Comparison of ENCODE assay signal across 9 cellular contexts in genomic region chr3:64687381-64687780, GRCh38. TPM values are rescaled to one million over a fixed set of nuclear protein-coding genes. Genes with fewer than 3 reads are reported as not detected.
DNase-seq lines count a peak whose midpoint lies in the region; ATAC-seq, FAIRE-seq and TF ChIP-seq lines count a peak whose summit lies in the region.
"Had no signal": no experiment of that assay in that cellular context is flagged by ENCODE, and none has a peak within 500 bp of the region (broad histone marks: within the 10 kb centered on the region; RNA-seq: fewer than 3 reads in every experiment).

No MANE protein-coding gene starts in this region.

- H3K27ac Mint-ChIP-seq in astrocyte (ENCODE audit: unreplicated experiment) = no peak overlapping the region
- no peak overlapping the region for H3K27ac Mint-ChIP-seq in natural killer cell treated with Interleukin-12 subunit alpha and Interleukin-12 subunit beta and Interleukin-15 and Interleukin-18, amount 100 ng/mL, for 72 hours
- H3K27ac Mint-ChIP-seq: CD8-positive, alpha-beta memory T cell had no signal

- H3K9me3 ChIP-seq in BE2C (no peaks in the 10 kb centered on the region), astrocyte (ENCODE audit: insufficient read depth, low read depth, low read length) (no peaks in the 10 kb centered on the region), hepatocyte (ENCODE audit: low read depth) (no peaks in the 10 kb centered on the region), trophoblast cell (ENCODE audit: insufficient read depth, low read depth, low read length) (no peaks in the 10 kb centered on the region)

- H3K27me3 Mint-ChIP-seq in astrocyte (ENCODE audit: low read depth, unreplicated experiment) = peaks cover 11% of the 10 kb centered on the region
- peaks cover 27 to 29% of the 10 kb centered on the region in 2 donors for H3K27me3 Mint-ChIP-seq in natural killer cell treated with Interleukin-12 subunit alpha and Interleukin-12 subunit beta and Interleukin-15 and Interleukin-18, amount 100 ng/mL, for 72 hours

- peak overlapping the region; percentile 83 for H3K18ac ChIP-seq in trophoblast cell (ENCODE audit: low read length)

- DNase-seq in BE2C = no peak
- no peak for DNase-seq in astrocyte (ENCODE audit: low read depth)
- no peak for DNase-seq in hepatocyte (ENCODE audit: low spot score)
- no peak for DNase-seq in trophoblast cell
- DNase-seq in natural killer cell treated with Interleukin-12 subunit alpha and Interleukin-12 subunit beta and Interleukin-15 and Interleukin-18, amount 100 ng/mL, for 72 hours (ENCODE audit: low spot score) = no peak
- DNase-seq in Ammon's horn (ENCODE audit: low spot score) = no peak
- DNase-seq: CD8-positive, alpha-beta memory T cell had no signal

- H4K8ac ChIP-seq in trophoblast cell (ENCODE audit: low read depth, low read length) = peak overlapping the region; percentile 55

- ATAC-seq in GM18907 (IDR thresholded peaks at IDR 0.05; ENCODE audit: unreplicated experiment) = no peak
- no peak for ATAC-seq in natural killer cell treated with Interleukin-12 subunit alpha and Interleukin-12 subunit beta and Interleukin-15 and Interleukin-18, amount 100 ng/mL, for 72 hours
- no peak for ATAC-seq in GM21515 (IDR thresholded peaks at IDR 0.05; ENCODE audit: unreplicated experiment)

- H4K12ac ChIP-seq in trophoblast cell (ENCODE audit: low read depth, low read length) = no peak overlapping the region

- peaks cover 2% of the 10 kb centered on the region for H3K4me1 Mint-ChIP-seq in astrocyte (ENCODE audit: low read depth, unreplicated experiment)
- no peaks in the 10 kb centered on the region for H3K4me1 Mint-ChIP-seq in natural killer cell treated with Interleukin-12 subunit alpha and Interleukin-12 subunit beta and Interleukin-15 and Interleukin-18, amount 100 ng/mL, for 72 hours (ENCODE audit: low read depth in 2 of 2)

- peak overlapping the region; percentile 90 for H4K91ac ChIP-seq in trophoblast cell (ENCODE audit: low read depth, low read length)

- H4K20me1 ChIP-seq in astrocyte (ENCODE audit: insufficient read depth, low read length) (peaks cover 4% of the 10 kb centered on the region), hepatocyte (ENCODE audit: insufficient read depth, poor library complexity, severe bottlenecking) (peaks cover 6% of the 10 kb centered on the region)

- H3K36me3 ChIP-seq in BE2C (no peaks in the 10 kb centered on the region), astrocyte (ENCODE audit: insufficient read depth, low read length) (no peaks in the 10 kb centered on the region), hepatocyte (replicated peaks; ENCODE audit: insufficient read depth, low read depth) (no peaks in the 10 kb centered on the region), trophoblast cell (ENCODE audit: control insufficient read depth in 1 of 2, insufficient read depth in 2 of 2, low read length in 2 of 2) (peaks cover 0 to 5% of the 10 kb centered on the region in 2 experiments)

- H3K4me2 ChIP-seq in astrocyte (ENCODE audit: low read length) (peak overlapping the region; percentile 100), hepatocyte (peak overlapping the region; percentile 85), trophoblast cell (ENCODE audit: low read length) (peak overlapping the region; percentile 94)

- H3K9me2 ChIP-seq in hepatocyte (replicated peaks; ENCODE audit: insufficient read depth) = no peaks in the 10 kb centered on the region

- H2AFZ ChIP-seq in astrocyte (ENCODE audit: low read depth, low read length) = peak overlapping the region; percentile 97
- no peak overlapping the region for H2AFZ ChIP-seq in hepatocyte
- H2AFZ ChIP-seq in trophoblast cell (ENCODE audit: insufficient read depth, low read length, poor library complexity) = peak overlapping the region; percentile 40

- H3K79me2 ChIP-seq in astrocyte (ENCODE audit: insufficient read depth, low read length) (no peaks in the 10 kb centered on the region), hepatocyte (peaks cover 32% of the 10 kb centered on the region), trophoblast cell (ENCODE audit: control insufficient read depth, insufficient read depth, low read length, poor library complexity) (peaks cover 14% of the 10 kb centered on the region)

- peak overlapping the region; percentile 75 for H2BK5ac ChIP-seq in trophoblast cell (ENCODE audit: low read depth, low read length, poor library complexity)

- H3K9me3 Mint-ChIP-seq in astrocyte (ENCODE audit: unreplicated experiment) = no peaks in the 10 kb centered on the region
- H3K9me3 Mint-ChIP-seq in natural killer cell treated with Interleukin-12 subunit alpha and Interleukin-12 subunit beta and Interleukin-15 and Interleukin-18, amount 100 ng/mL, for 72 hours = peaks cover 7% of the 10 kb centered on the region

- peaks cover under 1% of the 10 kb centered on the region for H3K36me3 Mint-ChIP-seq in astrocyte (ENCODE audit: low read depth, unreplicated experiment)
- H3K36me3 Mint-ChIP-seq in natural killer cell treated with Interleukin-12 subunit alpha and Interleukin-12 subunit beta and Interleukin-15 and Interleukin-18, amount 100 ng/mL, for 72 hours = peaks cover 5% of the 10 kb centered on the region

- no peaks in the 10 kb centered on the region for H3K27me3 ChIP-seq in BE2C
- H3K27me3 ChIP-seq in astrocyte (ENCODE audit: insufficient read depth, low read length) = no peaks in the 10 kb centered on the region
- H3K27me3 ChIP-seq in hepatocyte = no peaks in the 10 kb centered on the region
- no peaks in the 10 kb centered on the region for H3K27me3 ChIP-seq in trophoblast cell (ENCODE audit: insufficient read depth, low read length)

- H3K4me3 ChIP-seq in BE2C (ENCODE audit: low read depth, low read length) (peak overlapping the region; percentile 91), astrocyte (ENCODE audit: insufficient read depth, low read depth, low read length) (peak overlapping the region; percentile 71), hepatocyte (peak overlapping the region; percentile 68), trophoblast cell (ENCODE audit: low read depth, low read length) (peak overlapping the region; percentile 90)

- peaks cover 5% of the 10 kb centered on the region for H3K4me1 ChIP-seq in BE2C
- H3K4me1 ChIP-seq in astrocyte (ENCODE audit: insufficient read depth, low read length) = peaks cover 16% of the 10 kb centered on the region
- no peaks in the 10 kb centered on the region for H3K4me1 ChIP-seq in hepatocyte (ENCODE audit: insufficient read depth)
- H3K4me1 ChIP-seq in trophoblast cell (ENCODE audit: control insufficient read depth in 1 of 2, insufficient read depth in 2 of 2, low read length in 2 of 2) = peaks cover 8 to 12% of the 10 kb centered on the region in 2 experiments

- peaks cover 30% of the 10 kb centered on the region for H3K79me1 ChIP-seq in trophoblast cell (ENCODE audit: low read length)

- H3K23ac ChIP-seq in trophoblast cell (ENCODE audit: low read length) = no peak overlapping the region

- TF ChIP-seq CTCF in BE2C (IDR thresholded peaks at IDR 0.05; ENCODE audit: low read depth, low read length) (no peak), astrocyte (IDR thresholded peaks at IDR 0.05; ENCODE audit: insufficient read depth, low read depth, low read length) (no peak), hepatocyte (IDR thresholded peaks at IDR 0.05; ENCODE audit: poor library complexity) (no peak)

- H3K4ac ChIP-seq in trophoblast cell (ENCODE audit: low read depth, low read length) = peak overlapping the region; percentile 78

- H3K9ac ChIP-seq in astrocyte (ENCODE audit: low read length) (peak overlapping the region; percentile 83), trophoblast cell (ENCODE audit: low read length) (peak overlapping the region; percentile 73)

- WGBS in hepatocyte (ENCODE audit: low lambda C conversion rate, missing lambda C conversion rate) = 0% methylated on average over 13 of the region's 37 CpGs
- WGBS in trophoblast cell (ENCODE audit: extremely low coverage, insufficient coverage, insufficient read length) = no CpG with 5 or more reads among the region's 37 CpGs

- peak overlapping the region; percentile 38 for H3K14ac ChIP-seq in trophoblast cell (ENCODE audit: low read length)

- no peak overlapping the region for H2BK12ac ChIP-seq in trophoblast cell (ENCODE audit: low read length)

- peak overlapping the region; percentile 96 for H3K4me3 Mint-ChIP-seq in astrocyte (ENCODE audit: unreplicated experiment)
- H3K4me3 Mint-ChIP-seq in natural killer cell treated with Interleukin-12 subunit alpha and Interleukin-12 subunit beta and Interleukin-15 and Interleukin-18, amount 100 ng/mL, for 72 hours = no peak overlapping the region

- H2AK5ac ChIP-seq in trophoblast cell (ENCODE audit: low read length) = no peak overlapping the region

- peak overlapping the region; percentile 74 for H2BK120ac ChIP-seq in trophoblast cell (ENCODE audit: insufficient read depth, low read length, poor library complexity)

- H3K27ac ChIP-seq in astrocyte (ENCODE audit: low read depth, low read length) = no peak overlapping the region
- peak overlapping the region; percentile 94 for H3K27ac ChIP-seq in hepatocyte
- peak overlapping the region; percentile 96 for H3K27ac ChIP-seq in trophoblast cell (ENCODE audit: low read depth, low read length)

- no peak for FAIRE-seq in astrocyte (lab: Jason Lieb, UNC)

RNA-seq across cellular contexts. Expression of gene ADAMTS9, which starts 0.4 kb away (rescaled TPM):
- 6.7 TPM for polyA plus RNA-seq in BE2C (2012; ENCODE audit: insufficient read depth, insufficient read length, low read depth)
- total RNA-seq in astrocyte (7.5 and 8.3 TPM in 2 replicates), hepatocyte (116 and 145 TPM in 2 replicates)
- polyA plus RNA-seq in hepatocyte = 56.9 and 64.3 TPM in 2 replicates
- polyA plus RNA-seq in trophoblast cell (2013) = 30.9 and 33.2 TPM in 2 replicates
- not detected for total RNA-seq in natural killer cell treated with Interleukin-12 subunit alpha and Interleukin-12 subunit beta and Interleukin-15 and Interleukin-18, amount 100 ng/mL, for 72 hours
- total RNA-seq: CD8-positive, alpha-beta memory T cell had no signal
- polyA plus RNA-seq: CD8-positive, alpha-beta memory T cell had no signal

Comparison
In these comparisons a context has a peak if more than half of its experiments do, and no peak if none do; other contexts are left out.
1. RNA of gene ADAMTS9, which starts 0.4 kb away (total RNA-seq): 116 to 145 TPM in hepatocyte; 7.5 to 8.3 TPM in astrocyte and not detected in natural killer cell treated with Interleukin-12 subunit alpha and Interleukin-12 subunit beta and Interleukin-15 and Interleukin-18, amount 100 ng/mL, for 72 hours; every median in the first group is over 10 times any median in the second.
2. Peak in every context shown above with its lines, with median percentiles within 50 percentile points of each other: H3K4me3 ChIP-seq and H3K4me2 ChIP-seq.